In the genomic region with DNA sequence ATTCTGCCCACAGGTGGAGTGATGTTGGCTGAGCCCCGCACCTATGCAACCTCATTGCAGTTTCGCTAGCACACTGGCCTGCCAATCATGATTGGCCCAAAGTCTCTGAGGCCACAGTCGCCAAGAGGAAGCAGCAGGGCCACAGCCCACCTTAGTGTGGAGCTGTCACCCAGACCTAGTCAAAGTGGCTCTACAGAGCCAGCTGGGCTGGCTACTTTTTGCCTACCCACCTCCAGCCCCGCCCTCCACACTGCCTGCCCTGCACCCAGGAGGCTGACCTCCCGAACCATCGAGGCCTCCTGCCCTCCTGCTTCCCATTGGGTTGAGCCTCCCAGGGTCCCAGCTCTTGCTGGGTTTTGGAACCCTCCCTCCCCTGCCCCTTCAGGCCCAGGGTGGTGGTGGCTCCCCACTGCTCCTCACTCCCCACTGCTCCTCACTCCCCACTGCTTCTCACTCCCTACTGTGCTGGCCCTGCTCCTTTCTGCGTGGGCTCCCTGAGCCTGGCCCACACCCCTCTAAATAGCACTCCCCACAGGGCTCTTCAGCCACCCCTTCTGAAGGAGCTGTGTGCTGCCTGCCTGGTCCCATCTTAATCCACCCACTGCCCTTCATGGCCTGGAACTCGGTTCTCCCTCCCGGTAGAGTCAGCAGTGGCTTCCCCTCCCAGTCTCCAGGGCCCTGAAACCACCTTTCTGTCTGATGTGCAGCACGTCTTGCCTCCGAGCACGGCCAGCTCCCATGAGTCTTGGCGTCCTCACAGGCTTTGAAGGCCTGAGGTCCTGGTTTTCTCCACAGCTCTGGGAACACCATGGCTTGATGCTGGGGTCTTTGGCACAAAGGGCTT, we compare ENCODE assay signal across 24 cellular contexts.
"Had no signal": no experiment of that assay in that cellular context is flagged by ENCODE, and none has a peak within 500 bp of the region (broad histone marks: within the 10 kb centered on the region; RNA-seq: fewer than 3 reads in every experiment).

No MANE protein-coding gene starts in this region.

- H3K27me3 ChIP-seq: body of pancreas, vagina had no signal

- H3K4me1 Mint-ChIP-seq: activated CD4-positive, alpha-beta T cell treated with anti-CD3 and anti-CD28 coated beads for 36 hours; activated CD8-positive, alpha-beta memory T cell treated with anti-CD3 and anti-CD28 coated beads, Interleukin-2, amount 10 ng/mL, durations not matched to agents 7 days and 5 days; naive thymus-derived CD4-positive, alpha-beta T cell; T-cell had no signal

- H3K36me3 Mint-ChIP-seq: activated CD8-positive, alpha-beta memory T cell treated with anti-CD3 and anti-CD28 coated beads, Interleukin-2, amount 10 ng/mL, durations not matched to agents 7 days and 5 days; activated naive CD8-positive, alpha-beta T cell; naive thymus-derived CD4-positive, alpha-beta T cell; T-cell; type B pancreatic cell had no signal

- H3K4me3 ChIP-seq: body of pancreas, vagina had no signal

- H3K9me3 ChIP-seq: body of pancreas, vagina had no signal

- DNase-seq: activated CD4-positive, alpha-beta T cell treated with anti-CD3 and anti-CD28 coated beads for 36 hours; activated CD4-positive, CD25-positive, alpha-beta regulatory T cell; activated CD8-positive, alpha-beta memory T cell treated with anti-CD3 and anti-CD28 coated beads, Interleukin-2, amount 10 ng/mL, durations not matched to agents 7 days and 5 days; activated CD8-positive, alpha-beta T cell treated with anti-CD3 and anti-CD28 coated beads, Interleukin-2, amount 10 ng/mL, durations not matched to agents 7 days and 5 days; activated effector memory CD4-positive, alpha-beta T cell treated with Interleukin-2 at 50 U/mL for 16 hours; activated naive CD4-positive, alpha-beta T cell treated with Interleukin-2 at 50 U/mL for 16 hours; activated T-cell treated with anti-CD3 and anti-CD28 coated beads for 4 hours; body of pancreas; cortex of kidney; endodermal cell; foreskin fibroblast; hippocampal formation; left colon; midbrain; naive thymus-derived CD4-positive, alpha-beta T cell; right cardiac atrium; stimulated activated naive CD4-positive, alpha-beta T cell; T-cell had no signal

- H3K4me1 ChIP-seq: body of pancreas, parathyroid adenoma, vagina had no signal

- H3K36me3 ChIP-seq: vagina had no signal

- ATAC-seq: activated CD4-positive, alpha-beta T cell treated with anti-CD3 and anti-CD28 coated beads for 36 hours; activated CD8-positive, alpha-beta memory T cell treated with anti-CD3 and anti-CD28 coated beads, Interleukin-2, amount 10 ng/mL, durations not matched to agents 7 days and 5 days; activated CD8-positive, alpha-beta T cell treated with anti-CD3 and anti-CD28 coated beads, Interleukin-2, amount 10 ng/mL, durations not matched to agents 7 days and 5 days; body of pancreas; esophagus mucosa; left colon; naive thymus-derived CD4-positive, alpha-beta T cell; right cardiac atrium; T-cell had no signal

- H3K27ac ChIP-seq: body of pancreas, parathyroid adenoma, vagina had no signal

- H3K27ac Mint-ChIP-seq: activated CD4-positive, alpha-beta T cell treated with anti-CD3 and anti-CD28 coated beads for 36 hours; activated CD8-positive, alpha-beta memory T cell treated with anti-CD3 and anti-CD28 coated beads, Interleukin-2, amount 10 ng/mL, durations not matched to agents 7 days and 5 days; activated CD8-positive, alpha-beta T cell treated with anti-CD3 and anti-CD28 coated beads, Interleukin-2, amount 10 ng/mL, durations not matched to agents 7 days and 5 days; activated naive CD8-positive, alpha-beta T cell; endodermal cell; T-cell; T-helper 2 cell treated with Interferon-gamma antibody and Interleukin-4, amounts not matched to agents 5 μg/mL and 100 μg/mL, for 36 hours had no signal

- H3K9me3 Mint-ChIP-seq: endodermal cell; T-cell; T-helper 2 cell treated with Interferon-gamma antibody and Interleukin-4, amounts not matched to agents 5 μg/mL and 100 μg/mL, for 36 hours; type B pancreatic cell had no signal

- H3K4me3 Mint-ChIP-seq: activated CD4-positive, alpha-beta T cell treated with anti-CD3 and anti-CD28 coated beads for 36 hours; activated CD8-positive, alpha-beta memory T cell treated with anti-CD3 and anti-CD28 coated beads, Interleukin-2, amount 10 ng/mL, durations not matched to agents 7 days and 5 days; activated CD8-positive, alpha-beta T cell treated with anti-CD3 and anti-CD28 coated beads, Interleukin-2, amount 10 ng/mL, durations not matched to agents 7 days and 5 days; activated naive CD8-positive, alpha-beta T cell; endodermal cell; naive thymus-derived CD4-positive, alpha-beta T cell; T-cell; T-helper 2 cell treated with Interferon-gamma antibody and Interleukin-4, amounts not matched to agents 5 μg/mL and 100 μg/mL, for 36 hours had no signal

- H3K27me3 Mint-ChIP-seq: activated CD4-positive, alpha-beta T cell treated with anti-CD3 and anti-CD28 coated beads for 36 hours; activated CD8-positive, alpha-beta memory T cell treated with anti-CD3 and anti-CD28 coated beads, Interleukin-2, amount 10 ng/mL, durations not matched to agents 7 days and 5 days; activated naive CD8-positive, alpha-beta T cell had no signal
